ENCODE assay signal across 17 cellular contexts in the genomic region with DNA sequence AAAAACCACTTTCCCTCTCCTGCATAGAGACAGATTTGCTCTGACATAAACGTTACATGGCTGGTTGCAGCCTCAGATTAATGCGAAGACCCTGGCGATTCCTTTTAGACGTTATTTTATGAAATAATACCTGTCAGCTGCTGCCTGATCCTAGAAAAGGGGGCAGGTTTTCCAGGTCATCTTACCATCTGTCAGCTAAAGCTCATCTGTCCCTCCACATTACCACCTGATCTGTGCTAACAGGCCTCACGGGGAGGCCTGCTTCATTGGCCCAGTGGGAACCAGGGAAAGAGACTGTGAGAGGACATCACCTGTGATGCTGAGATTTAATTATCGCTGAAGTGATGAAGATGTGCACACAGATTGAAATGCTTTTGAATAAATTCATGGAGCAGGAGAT.
"Had no signal": no experiment of that assay in that cellular context is flagged by ENCODE, and none has a peak within 500 bp of the region (broad histone marks: within the 10 kb centered on the region; RNA-seq: fewer than 3 reads in every experiment).

No MANE protein-coding gene starts in this region.

- H3K27me3 ChIP-seq: breast epithelium, foreskin keratinocyte, right lobe of liver, spleen, transverse colon had no signal

- H3K4me3 ChIP-seq: breast epithelium, lung, right lobe of liver, spleen, transverse colon had no signal

- H3K9me3 ChIP-seq: breast epithelium, right lobe of liver, spleen, transverse colon had no signal

- H3K27ac Mint-ChIP-seq: activated CD4-positive, alpha-beta memory T cell treated with anti-CD3 and anti-CD28 coated beads, Interleukin-2, amount 10 ng/mL, durations not matched to agents 7 days and 5 days; activated CD4-positive, alpha-beta T cell treated with anti-CD3 and anti-CD28 coated beads for 36 hours; activated naive CD8-positive, alpha-beta T cell treated with anti-CD3 and anti-CD28 coated beads for 36 hours had no signal

- H3K4me3 Mint-ChIP-seq: activated CD4-positive, alpha-beta memory T cell treated with anti-CD3 and anti-CD28 coated beads, Interleukin-2, amount 10 ng/mL, durations not matched to agents 7 days and 5 days; activated CD4-positive, alpha-beta T cell treated with anti-CD3 and anti-CD28 coated beads for 36 hours; activated naive CD8-positive, alpha-beta T cell treated with anti-CD3 and anti-CD28 coated beads for 36 hours; naive B cell had no signal

- H3K27ac ChIP-seq: breast epithelium, foreskin keratinocyte, right lobe of liver, spleen, transverse colon had no signal

- H3K9me3 Mint-ChIP-seq: activated CD4-positive, alpha-beta memory T cell treated with anti-CD3 and anti-CD28 coated beads, Interleukin-2, amount 10 ng/mL, durations not matched to agents 7 days and 5 days; activated naive CD8-positive, alpha-beta T cell treated with anti-CD3 and anti-CD28 coated beads for 36 hours; naive B cell had no signal

- H3K4me1 Mint-ChIP-seq: activated CD4-positive, alpha-beta memory T cell treated with anti-CD3 and anti-CD28 coated beads, Interleukin-2, amount 10 ng/mL, durations not matched to agents 7 days and 5 days had no signal

- DNase-seq: activated CD4-positive, alpha-beta memory T cell treated with anti-CD3 and anti-CD28 coated beads, Interleukin-2, amount 10 ng/mL, durations not matched to agents 7 days and 5 days; activated CD4-positive, alpha-beta T cell treated with anti-CD3 and anti-CD28 coated beads for 36 hours; activated gamma-delta T cell; activated naive CD8-positive, alpha-beta T cell treated with anti-CD3 and anti-CD28 coated beads for 36 hours; activated T-cell treated with anti-CD3 and anti-CD28 coated beads, Interleukin-2, amount 50 U/mL, for 48 hours; foreskin keratinocyte; head of caudate nucleus; left cardiac atrium; naive B cell; posterior cingulate gyrus; right lobe of liver; spleen; stimulated activated CD4-positive, alpha-beta T cell treated with anti-CD3 and anti-CD28 coated beads, Interleukin-1b, Interleukin-23, amount 100 ng/mL, for 48 hours; stimulated activated naive CD4-positive, alpha-beta T cell; transverse colon had no signal

- ATAC-seq: activated CD4-positive, alpha-beta T cell treated with anti-CD3 and anti-CD28 coated beads for 36 hours; foreskin keratinocyte; left cardiac atrium; right lobe of liver had no signal

- H3K27me3 Mint-ChIP-seq: activated CD4-positive, alpha-beta memory T cell treated with anti-CD3 and anti-CD28 coated beads, Interleukin-2, amount 10 ng/mL, durations not matched to agents 7 days and 5 days; activated CD4-positive, alpha-beta T cell treated with anti-CD3 and anti-CD28 coated beads for 36 hours; activated naive CD8-positive, alpha-beta T cell treated with anti-CD3 and anti-CD28 coated beads for 36 hours; naive B cell had no signal

- H3K4me1 ChIP-seq: breast epithelium, foreskin keratinocyte, right lobe of liver, spleen, transverse colon had no signal

- H3K36me3 ChIP-seq: breast epithelium, right lobe of liver, transverse colon had no signal
